In the genomic region with DNA sequence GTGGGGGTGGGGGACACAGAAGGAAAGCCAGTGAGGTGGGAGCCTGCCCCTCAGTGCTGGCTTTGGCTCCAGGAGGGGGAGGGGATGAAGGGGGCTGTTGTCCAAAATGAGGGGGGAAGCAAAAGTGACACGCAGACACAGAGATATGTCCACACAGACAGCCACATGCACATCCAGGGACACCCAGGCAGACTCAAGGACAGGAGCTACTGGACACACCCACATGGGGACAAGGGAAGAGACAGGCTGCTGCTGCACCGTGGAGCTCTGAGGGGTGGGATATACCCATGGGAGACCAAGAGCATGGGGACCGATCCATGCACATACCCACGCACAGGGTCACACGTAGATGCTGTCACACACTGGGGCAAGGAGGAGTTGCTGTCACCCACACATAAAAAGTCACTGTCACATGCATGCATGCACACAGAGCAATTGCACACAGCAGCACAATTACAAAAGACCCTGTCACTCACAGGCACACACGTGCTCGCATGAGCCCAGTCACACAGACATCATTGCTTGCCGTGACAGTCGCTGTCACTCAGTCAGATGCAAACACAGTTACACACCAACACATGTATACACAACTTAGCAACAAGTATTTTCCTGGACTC, we compare ENCODE assay signal across 6 cellular contexts. TPM values are rescaled to one million over a fixed set of nuclear protein-coding genes. Genes with fewer than 3 reads are reported as not detected.
DNase-seq lines count a peak whose midpoint lies in the region; ATAC-seq and TF ChIP-seq lines count a peak whose summit lies in the region.

No MANE protein-coding gene starts in this region.

- DNase-seq in Right ventricle myocardium inferior (ENCODE audit: missing footprints) (no peak), cardiac septum (ENCODE audit: low spot score) (no peak), heart right ventricle (no peak), substantia nigra (lab: John Stamatoyannopoulos, UW) (peak in 22 of 49 donors; percentile 16 to 65 (median 42)), NOMO-1 treated with DMSO at 0.1 percent for 48 hours (lab: John Stamatoyannopoulos, UW; ENCODE audit: unreplicated experiment) (no peak), GM10248 (ENCODE audit: extremely low spot score) (no peak)

- no peaks in the 10 kb centered on the region for H3K9me3 ChIP-seq in heart right ventricle

- no peaks in the 10 kb centered on the region for H3K27me3 ChIP-seq in heart right ventricle

- H3K36me3 ChIP-seq in heart right ventricle, result no peaks in the 10 kb centered on the region

- ATAC-seq in Right ventricle myocardium inferior (peak; percentile 14), heart right ventricle (peak in 3 of 8 donors; percentile 15 to 22 (median 19))

- peak overlapping the region; percentile 85 to 100 (median 99) for H3K4me3 ChIP-seq in heart right ventricle

- CTCF ChIA-PET in GM10248 (lab: Yijun Ruan, JAX), result interaction anchor here (0.8 to 14.2 kb wide), 15 partner anchors 7 to 220 kb away, joined by 3 to 215 read pairs (median 6); a partner anchor contains a TSS

- H3K4me1 ChIP-seq in heart right ventricle, result peaks cover 28 to 62% (median 55%) of the 10 kb centered on the region in 9 donors

- 6% methylated on average over 9 of the region's 9 CpGs for WGBS in heart right ventricle, 2 donors

- H3K27ac ChIP-seq in heart right ventricle, result peak overlapping the region; percentile 94 to 100 (median 98)
- peak overlapping the region; percentile 100 for H3K27ac ChIP-seq in substantia nigra (ENCODE audit: low read depth, low read length, poor library complexity, severe bottlenecking)

- intact Hi-C loops in Right ventricle myocardium inferior (cut with DNase I), result loop anchor here (2.0 kb wide), 2 partner anchors 23 to 47 kb away; no protein-coding TSS in a partner anchor
- intact Hi-C loops in cardiac septum (cut with DNase I), result loop anchor here (1.0 kb wide), 1 partner anchor 11 kb away; no protein-coding TSS in a partner anchor
- intact Hi-C loops in heart right ventricle (cut with DNase I), result loop anchor here in 9 of 10 donors (2.0 to 10.0 kb wide), 6 partner anchors 23 to 51 kb away; no protein-coding TSS in a partner anchor

- no peak for TF ChIP-seq CTCF in heart right ventricle (IDR thresholded peaks at IDR 0.05)
- TF ChIP-seq CTCF in GM10248 (IDR thresholded peaks at IDR 0.05; ENCODE audit: control extremely low read depth, extremely low read depth, low read depth, missing control alignments), result no peak

- POLR2A ChIA-PET in GM10248 (lab: Yijun Ruan, JAX), result interaction anchor here (0.6 kb wide), 1 partner anchor 65 kb away, joined by 3 read pairs; no protein-coding TSS in a partner anchor

RNA-seq across cellular contexts. Expression of a gene that starts 1.3 kb away (rescaled TPM):
- total RNA-seq in Right ventricle myocardium inferior, result 88.3 TPM
- total RNA-seq in cardiac septum, result 66.8 TPM
- 100 to 1,000 TPM in 1 of 10 donors, 10 to 100 TPM in 9; 59.8 to 102 (median 69.7) TPM for total RNA-seq in heart right ventricle
- polyA plus RNA-seq in heart right ventricle, result 10 to 100 TPM; 29.8 to 44.2 TPM

RNA-seq across cellular contexts. Expression of a gene that starts 9.8 kb away (rescaled TPM):
- total RNA-seq in Right ventricle myocardium inferior (53.9 TPM), cardiac septum (56.4 TPM), heart right ventricle (10 to 100 TPM; 46.7 to 63.2 (median 58.4) TPM)
- polyA plus RNA-seq in heart right ventricle, result 10 to 100 TPM; 47.2 to 75.6 TPM

RNA-seq across cellular contexts. Expression of a gene that starts 36.4 kb away (rescaled TPM):
- total RNA-seq in Right ventricle myocardium inferior, result 24.9 TPM
- total RNA-seq in cardiac septum, result 25.8 TPM
- 10 to 100 TPM in 7 of 10 donors, 1 to 10 TPM in 3; 5.5 to 41.3 (median 29.9) TPM for total RNA-seq in heart right ventricle
- polyA plus RNA-seq in heart right ventricle, result 10 to 100 TPM in 1 of 2 donors, 1 to 10 TPM in 1; 7.1 to 24.4 TPM

RNA-seq across cellular contexts. Expression of a gene that starts 48.8 kb away (rescaled TPM):
- total RNA-seq in Right ventricle myocardium inferior (not detected), cardiac septum (not detected), heart right ventricle (1 to 10 TPM in 2 of 10 donors, under 1 TPM in 1, not detected in 7; 0.81 to 4.2 (median 1.6) TPM)
- under 1 TPM; 0.29 to 0.32 TPM for polyA plus RNA-seq in heart right ventricle

RNA-seq across cellular contexts. Expression of a gene that starts 57.7 kb away (rescaled TPM):
- 51.4 TPM for total RNA-seq in Right ventricle myocardium inferior
- total RNA-seq in cardiac septum, result 53.7 TPM
- total RNA-seq in heart right ventricle, result 10 to 100 TPM; 26.3 to 57.4 (median 37.7) TPM
- 10 to 100 TPM; 45.5 to 65.0 TPM for polyA plus RNA-seq in heart right ventricle
